ENCODE assay signal across 9 cellular contexts in the genomic region with DNA sequence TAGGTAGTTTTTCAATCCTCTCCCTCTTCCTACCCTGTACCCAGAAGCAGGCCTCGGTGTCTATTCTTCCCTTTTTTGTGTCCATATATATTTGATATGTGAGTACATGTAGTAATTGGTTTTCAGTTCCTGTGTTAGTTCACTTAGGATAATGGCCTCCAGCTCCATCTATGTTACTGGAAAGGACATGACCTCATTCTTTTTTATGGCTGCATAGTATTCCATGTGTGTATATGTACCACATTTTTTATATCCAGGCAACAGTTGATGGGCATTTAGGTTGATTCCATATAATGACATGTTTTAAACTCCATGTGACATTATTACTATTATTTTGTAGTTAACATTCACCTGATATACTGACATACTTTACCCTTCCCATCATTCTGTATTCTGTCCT. TPM values are rescaled to one million over a fixed set of nuclear protein-coding genes. Genes with fewer than 3 reads are reported as not detected.
"Had no signal": no experiment of that assay in that cellular context is flagged by ENCODE, and none has a peak within 500 bp of the region (broad histone marks: within the 10 kb centered on the region; RNA-seq: fewer than 3 reads in every experiment).

No MANE protein-coding gene starts in this region.

- H3K36me3 Mint-ChIP-seq: IgD-negative memory B cell had no signal

- DNase-seq: IMR-90, Karpas-422, KBM-7, KG1 had no signal

- FAIRE-seq: HepG2, HTR-8/SVneo had no signal

- H3K4me3 Mint-ChIP-seq: IgD-negative memory B cell had no signal

- ATAC-seq: HepG2 had no signal

- H3K27ac Mint-ChIP-seq: IgD-negative memory B cell had no signal

- H3K9ac ChIP-seq: KMS-11 had no signal

- H3K27ac ChIP-seq: HL-60, KMS-11 had no signal

- H3K4me1 Mint-ChIP-seq: IgD-negative memory B cell had no signal

- H3K4me2 ChIP-seq: KMS-11 had no signal

RNA-seq across cellular contexts. Expression of gene CAVIN4, which starts 49.1 kb away (rescaled TPM):
- polyA plus RNA-seq: IgD-negative memory B cell had no signal
